Comparison of ENCODE assay signal across 10 cellular contexts in the genomic region with DNA sequence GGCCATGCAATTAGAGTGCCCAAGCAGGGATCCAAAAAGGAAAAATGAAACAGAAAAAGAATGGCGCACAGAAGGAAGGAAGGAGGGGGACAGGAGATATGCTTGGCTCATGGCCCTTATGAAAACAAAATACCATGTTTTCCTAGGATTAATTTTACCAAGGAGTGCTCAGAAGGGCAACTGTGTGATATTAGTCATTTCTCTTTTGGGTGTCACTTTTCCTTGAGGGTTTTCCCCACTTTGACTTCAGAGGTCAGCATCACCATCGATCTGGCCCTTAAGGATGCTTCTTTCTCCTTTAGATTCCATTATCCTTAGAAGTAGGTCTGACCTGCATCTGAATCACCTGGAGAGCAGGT. TPM values are rescaled to one million over a fixed set of nuclear protein-coding genes. Genes with fewer than 3 reads are reported as not detected.
A peak's percentile ranks its signal among the peaks of the same experiment; 100 is the strongest.
DNase-seq lines count a peak whose midpoint lies in the region; ATAC-seq, FAIRE-seq and TF ChIP-seq lines count a peak whose summit lies in the region.
"Had no signal": no experiment of that assay in that cellular context is flagged by ENCODE, and none has a peak within 500 bp of the region (broad histone marks: within the 10 kb centered on the region; RNA-seq: fewer than 3 reads in every experiment).

No MANE protein-coding gene starts in this region.

- H3K4me1 Mint-ChIP-seq in activated naive CD4-positive, alpha-beta T cell treated with anti-CD3 and anti-CD28 coated beads, Interleukin-2, amount 50 U/mL, for 24 hours: peaks cover 73% of the 10 kb centered on the region
- peaks cover 31% of the 10 kb centered on the region for H3K4me1 Mint-ChIP-seq in astrocyte (ENCODE audit: low read depth, unreplicated experiment)

- peak overlapping the region; percentile 98 for H3K27ac Mint-ChIP-seq in activated naive CD4-positive, alpha-beta T cell treated with anti-CD3 and anti-CD28 coated beads, Interleukin-2, amount 50 U/mL, for 24 hours
- peak overlapping the region; percentile 68 for H3K27ac Mint-ChIP-seq in astrocyte (ENCODE audit: unreplicated experiment)

- TF ChIP-seq CTCF in astrocyte (IDR thresholded peaks at IDR 0.05; ENCODE audit: insufficient read depth, low read depth, low read length): no peak
- no peak for TF ChIP-seq CTCF in lung (IDR thresholded peaks at IDR 0.05; ENCODE audit: control extremely low read depth, extremely low read depth)
- TF ChIP-seq CTCF in transverse colon (IDR thresholded peaks at IDR 0.05): no peak
- TF ChIP-seq CTCF in GM20000 (IDR thresholded peaks at IDR 0.05; ENCODE audit: extremely low read depth, missing control alignments): no peak

- no peak for TF ChIP-seq EP300 in transverse colon (IDR thresholded peaks at IDR 0.05; ENCODE audit: low read depth)

- no peak for TF ChIP-seq POLR2A in transverse colon (IDR thresholded peaks at IDR 0.05)

- H3K27ac ChIP-seq in astrocyte (ENCODE audit: low read depth, low read length) (no peak overlapping the region), lung (ENCODE audit: low read depth in 1 of 2, low read length in 1 of 2) (peak overlapping the region in 1 of 2 donors; percentile 91), transverse colon (peak overlapping the region; percentile 93 to 97 (median 94))

- H3K36me3 Mint-ChIP-seq in activated naive CD4-positive, alpha-beta T cell treated with anti-CD3 and anti-CD28 coated beads, Interleukin-2, amount 50 U/mL, for 24 hours: peaks cover 19% of the 10 kb centered on the region
- peaks cover 16% of the 10 kb centered on the region for H3K36me3 Mint-ChIP-seq in astrocyte (ENCODE audit: low read depth, unreplicated experiment)

- peak overlapping the region; percentile 97 for H3K4me3 Mint-ChIP-seq in activated naive CD4-positive, alpha-beta T cell treated with anti-CD3 and anti-CD28 coated beads, Interleukin-2, amount 50 U/mL, for 24 hours
- peak overlapping the region; percentile 93 for H3K4me3 Mint-ChIP-seq in astrocyte (ENCODE audit: unreplicated experiment)

- H3K9me3 ChIP-seq in astrocyte (ENCODE audit: insufficient read depth, low read depth, low read length) (no peaks in the 10 kb centered on the region), lung (ENCODE audit: control insufficient read depth in 2 of 2, insufficient read depth in 1 of 2, low read length in 1 of 2) (no peaks in the 10 kb centered on the region), transverse colon (no peaks in the 10 kb centered on the region)

- in situ Hi-C loops in transverse colon (cut with MboI; ENCODE audit: low pct_ligation_motif_present in 1 of 4, low pct_unique_long_range_greater_than_20kb in 1 of 4, low sequenced_read_pairs in 3 of 4): loop anchor here in 2 of 4 donors (25.0 kb wide), 2 partner anchors 270 to 295 kb away; a partner anchor contains a TSS

- intact Hi-C loops in transverse colon (cut with DNase I; ENCODE audit: low total_unique reads): loop anchor here (5.0 kb wide), 2 partner anchors 120 to 290 kb away; a partner anchor contains a TSS

- peak overlapping the region; percentile 95 for H3K4me2 ChIP-seq in astrocyte (ENCODE audit: low read length)

- no peaks in the 10 kb centered on the region for H3K27me3 ChIP-seq in astrocyte (ENCODE audit: insufficient read depth, low read length)
- no peaks in the 10 kb centered on the region for H3K27me3 ChIP-seq in lung (ENCODE audit: control insufficient read depth, insufficient read depth)
- no peaks in the 10 kb centered on the region for H3K27me3 ChIP-seq in transverse colon

- no peak for FAIRE-seq in astrocyte (lab: Jason Lieb, UNC)
- FAIRE-seq: endometrium, TTC549 had no signal

- no peaks in the 10 kb centered on the region for H3K9me3 Mint-ChIP-seq in activated naive CD4-positive, alpha-beta T cell treated with anti-CD3 and anti-CD28 coated beads, Interleukin-2, amount 50 U/mL, for 24 hours
- peaks cover 3% of the 10 kb centered on the region for H3K9me3 Mint-ChIP-seq in astrocyte (ENCODE audit: unreplicated experiment)

- ATAC-seq in lung (ENCODE audit: insufficient read depth, low FRiP score) (no peak), HG03469 (IDR thresholded peaks at IDR 0.05; ENCODE audit: unreplicated experiment) (no peak)

- peak overlapping the region; percentile 71 for H2AFZ ChIP-seq in astrocyte (ENCODE audit: low read depth, low read length)

- no peaks in the 10 kb centered on the region for H4K20me1 ChIP-seq in astrocyte (ENCODE audit: insufficient read depth, low read length)

- no peaks in the 10 kb centered on the region for H3K27me3 Mint-ChIP-seq in activated naive CD4-positive, alpha-beta T cell treated with anti-CD3 and anti-CD28 coated beads, Interleukin-2, amount 50 U/mL, for 24 hours
- no peaks in the 10 kb centered on the region for H3K27me3 Mint-ChIP-seq in astrocyte (ENCODE audit: low read depth, unreplicated experiment)

- peak overlapping the region; percentile 89 for H3K9ac ChIP-seq in astrocyte (ENCODE audit: low read length)

- H3K36me3 ChIP-seq in astrocyte (ENCODE audit: insufficient read depth, low read length) (no peaks in the 10 kb centered on the region), lung (ENCODE audit: control insufficient read depth in 2 of 2, insufficient read depth in 2 of 2, low read length in 2 of 2) (peaks cover 0 to 2% of the 10 kb centered on the region in 2 donors), transverse colon (peaks cover 0 to 12% (median under 1%) of the 10 kb centered on the region in 4 donors)

- no peak for DNase-seq in activated naive CD4-positive, alpha-beta T cell treated with Interleukin-2 at 50 U/mL for 16 hours
- no peak for DNase-seq in astrocyte (ENCODE audit: low read depth)
- no peak for DNase-seq in lung (ENCODE audit: low spot score)
- DNase-seq in transverse colon: no peak
- DNase-seq in GM20000 (ENCODE audit: low spot score): no peak
- DNase-seq in NCI-H2227 treated with DMSO at 0.1 percent for 48 hours (lab: John Stamatoyannopoulos, UW): no peak

- WGBS in lung, 2 donors: 28 to 63% methylated on average over 2 of the region's 2 CpGs
- 59 to 84% methylated on average over 2 of the region's 2 CpGs for WGBS in transverse colon (ENCODE audit: low coverage in 1 of 2), 2 donors

- H3K4me1 ChIP-seq in astrocyte (ENCODE audit: insufficient read depth, low read length) (peaks cover 21% of the 10 kb centered on the region), lung (ENCODE audit: control insufficient read depth in 2 of 2, insufficient read depth in 2 of 2, low read length in 2 of 2) (peaks cover 0 to 5% of the 10 kb centered on the region in 2 donors), transverse colon (peaks cover 8 to 48% (median 16%) of the 10 kb centered on the region in 4 donors)

- H3K4me3 ChIP-seq in astrocyte (ENCODE audit: insufficient read depth, low read depth, low read length) (no peak overlapping the region), lung (peak overlapping the region; percentile 64), transverse colon (peak overlapping the region in 3 of 4 donors; percentile 87 to 99 (median 87))

- H3K79me2 ChIP-seq in astrocyte (ENCODE audit: insufficient read depth, low read length): peaks cover 9% of the 10 kb centered on the region

RNA-seq across cellular contexts. Expression of a gene that starts 1.4 kb away (rescaled TPM):
- total RNA-seq in astrocyte (148 and 163 TPM in 2 replicates), lung (100 to 1,000 TPM in 1 of 2 donors, 10 to 100 TPM in 1; 76.6 to 118 TPM), transverse colon (100 to 1,000 TPM in 1 of 4 donors, 10 to 100 TPM in 3; 35.9 to 211 (median 56.7) TPM)
- polyA plus RNA-seq in lung: 10 to 100 TPM; 25.6 to 31.6 TPM
